ENCODE assay signal across 29 cellular contexts in the genomic region with DNA sequence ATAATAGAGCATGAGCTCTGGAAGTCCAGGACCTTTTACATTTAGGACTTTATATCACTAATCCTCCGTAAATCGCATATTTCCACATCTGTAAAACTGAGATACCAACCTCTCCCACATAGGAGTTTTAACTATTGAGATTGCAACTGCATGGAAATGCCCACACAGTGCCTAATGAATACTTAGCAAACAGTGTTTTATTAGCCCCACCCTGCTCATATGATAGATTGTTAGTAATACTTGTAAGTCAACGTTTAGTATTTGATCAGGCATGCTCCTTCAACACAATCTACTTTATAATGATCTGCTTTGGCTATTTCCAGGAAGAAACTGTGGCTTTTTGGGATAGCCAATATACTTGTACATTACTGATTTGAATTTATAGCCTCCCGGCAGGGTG. TPM values are rescaled to one million over a fixed set of nuclear protein-coding genes. Genes with fewer than 3 reads are reported as not detected.
A peak's percentile ranks its signal among the peaks of the same experiment; 100 is the strongest.
DNase-seq lines count a peak whose midpoint lies in the region; ATAC-seq, FAIRE-seq and TF ChIP-seq lines count a peak whose summit lies in the region.
"Had no signal": no experiment of that assay in that cellular context is flagged by ENCODE, and none has a peak within 500 bp of the region (broad histone marks: within the 10 kb centered on the region; RNA-seq: fewer than 3 reads in every experiment).

No MANE protein-coding gene starts in this region.

- peak; percentile 79 for FAIRE-seq in keratinocyte (lab: Jason Lieb, UNC)
- FAIRE-seq: frontal cortex had no signal

- H3K4me3 ChIP-seq in DND-41 (ENCODE audit: low read depth in 1 of 2, low read length in 2 of 2), result no peak overlapping the region
- H3K4me3 ChIP-seq in RWPE2 (ENCODE audit: severe bottlenecking), result no peak overlapping the region
- H3K4me3 ChIP-seq in keratinocyte (ENCODE audit: control insufficient read depth in 2 of 3, extremely low read depth in 1 of 3, insufficient read depth in 2 of 3, low read depth in 1 of 3, low read length in 3 of 3), result no peak overlapping the region
- H3K4me3 ChIP-seq: BLaER1, esophagus muscularis mucosa, sigmoid colon, upper lobe of left lung had no signal

- no peak overlapping the region for H3K27ac ChIP-seq in DND-41 (ENCODE audit: low read length)
- no peak overlapping the region for H3K27ac ChIP-seq in RWPE2 (ENCODE audit: poor library complexity, severe bottlenecking)
- H3K27ac ChIP-seq in keratinocyte (ENCODE audit: control insufficient read depth, insufficient read depth, low read length), result peak overlapping the region; percentile 20
- H3K27ac ChIP-seq: BLaER1, esophagus muscularis mucosa, sigmoid colon had no signal

- H3K4me1 ChIP-seq in DND-41 (ENCODE audit: insufficient read depth, low read length) (peaks cover 31% of the 10 kb centered on the region), RWPE2 (ENCODE audit: insufficient read depth, poor library complexity, severe bottlenecking) (peaks cover 65% of the 10 kb centered on the region), keratinocyte (ENCODE audit: control insufficient read depth, extremely low read depth, insufficient read depth, low read length) (peaks cover 64% of the 10 kb centered on the region)

- H3K36me3 ChIP-seq in DND-41 (ENCODE audit: insufficient read depth, low read length), result peaks cover 8% of the 10 kb centered on the region; the same call in 1 of the 2 replicates
- peaks cover 3% of the 10 kb centered on the region; the same call in 1 of the 2 replicates for H3K36me3 ChIP-seq in RWPE2 (ENCODE audit: low read depth)
- H3K36me3 ChIP-seq in keratinocyte (ENCODE audit: control insufficient read depth in 2 of 2, extremely low read depth in 1 of 2, insufficient read depth in 2 of 2, low read length in 2 of 2), result no peaks in the 10 kb centered on the region
- H3K36me3 ChIP-seq: esophagus muscularis mucosa, sigmoid colon, upper lobe of left lung had no signal

- no peak for ATAC-seq in DND-41 (ENCODE audit: insufficient read depth, low read depth)
- ATAC-seq in RWPE2 (ENCODE audit: low read depth), result peak; percentile 35; the same call in 2 of the 3 replicates
- no peak for ATAC-seq in HG03095 (IDR thresholded peaks at IDR 0.05; ENCODE audit: unreplicated experiment)
- ATAC-seq in Right ventricle myocardium inferior, result no peak
- ATAC-seq: activated CD4-positive, CD25-positive, alpha-beta regulatory T cell treated with anti-CD3 and anti-CD28 coated beads, Interleukin-2, amount 50 U/mL, for 24 hours; activated CD8-positive, alpha-beta T cell treated with anti-CD3 and anti-CD28 coated beads for 36 hours; activated naive CD8-positive, alpha-beta T cell treated with anti-CD3 and anti-CD28 coated beads, Interleukin-2, amount 50 U/mL, for 24 hours; left lobe of liver; stimulated activated naive CD8-positive, alpha-beta T cell treated with anti-CD3 and anti-CD28 coated beads, Interleukin-15, amount 100 ng/mL, for 72 hours had no signal

- no peaks in the 10 kb centered on the region for H3K27me3 ChIP-seq in DND-41 (ENCODE audit: insufficient read depth, low read length, poor library complexity)
- H3K27me3 ChIP-seq in RWPE2 (ENCODE audit: insufficient read depth, poor library complexity, severe bottlenecking), result no peaks in the 10 kb centered on the region
- no peaks in the 10 kb centered on the region for H3K27me3 ChIP-seq in keratinocyte (ENCODE audit: control insufficient read depth, extremely low read depth, insufficient read depth, low read length)
- H3K27me3 ChIP-seq: BLaER1, esophagus muscularis mucosa, sigmoid colon, upper lobe of left lung had no signal

- H3K9ac ChIP-seq in DND-41 (ENCODE audit: low read depth, low read length) (no peak overlapping the region), keratinocyte (ENCODE audit: control insufficient read depth, extremely low read depth, insufficient read depth, low read length) (peak overlapping the region; percentile 15)
- H3K9ac ChIP-seq: BLaER1 had no signal

- TF ChIP-seq CTCF in DND-41 (IDR thresholded peaks at IDR 0.05; ENCODE audit: borderline replicate concordance, extremely low read depth, low read length, poor library complexity, severe bottlenecking) (no peak), RWPE2 (IDR thresholded peaks at IDR 0.05; ENCODE audit: poor library complexity, severe bottlenecking) (no peak), keratinocyte (optimal IDR thresholded peaks at IDR 0.05 in 1 of 3, IDR thresholded peaks at IDR 0.05 in 1 of 3, conservative IDR thresholded peaks at IDR 0.05 in 1 of 3; ENCODE audit: extremely low read depth in 1 of 3, insufficient read depth in 2 of 3, low read length in 3 of 3) (no peak)

- dilution Hi-C loops in keratinocyte (cut with MboI; ENCODE audit: extremely low pct_ligation_motif_present, low sequenced_read_pairs), result no loop called here

- H3K4me2 ChIP-seq in DND-41 (ENCODE audit: insufficient read depth, low read length) (0 out of 2 replicates have a peak overlapping the region, but pooled peaks have one; percentile 0), keratinocyte (ENCODE audit: control insufficient read depth, extremely low read depth, insufficient read depth, low read depth, low read length) (peak overlapping the region; percentile 10)
- H3K4me2 ChIP-seq: BLaER1 had no signal

- intact Hi-C loops in Right ventricle myocardium inferior (cut with DNase I), result no loop called here

- no peaks in the 10 kb centered on the region for H3K9me1 ChIP-seq in keratinocyte (ENCODE audit: control insufficient read depth, extremely low read depth, insufficient read depth, low read length)

- H3K9me3 ChIP-seq in DND-41 (ENCODE audit: insufficient read depth, low read length, severe bottlenecking) (no peaks in the 10 kb centered on the region), RWPE2 (ENCODE audit: severe bottlenecking) (no peaks in the 10 kb centered on the region), keratinocyte (ENCODE audit: control insufficient read depth, low read depth, low read length) (no peaks in the 10 kb centered on the region)
- H3K9me3 ChIP-seq: BLaER1, esophagus muscularis mucosa, sigmoid colon, upper lobe of left lung had no signal

- peaks cover 100% of the 10 kb centered on the region for H3K79me2 ChIP-seq in DND-41 (ENCODE audit: insufficient read depth, low read length)
- H3K79me2 ChIP-seq in keratinocyte (ENCODE audit: control insufficient read depth, insufficient read depth, low read length), result peaks cover 93% of the 10 kb centered on the region

- H4K20me1 ChIP-seq in DND-41 (ENCODE audit: insufficient read depth, low read length) (peaks cover 78% of the 10 kb centered on the region), keratinocyte (ENCODE audit: control insufficient read depth, extremely low read depth, insufficient read depth, low read length) (peaks cover 5% of the 10 kb centered on the region)

- no peak for DNase-seq in DND-41
- DNase-seq in RWPE2 (ENCODE audit: low spot score), result no peak
- DNase-seq in keratinocyte (ENCODE audit: low read depth, low spot score), result no peak
- peak; percentile 33 for DNase-seq in renal cortical epithelial cell (ENCODE audit: low read depth)
- no peak for DNase-seq in activated CD4-positive, alpha-beta T cell treated with anti-CD3 and anti-CD28 coated beads, Interleukin-2, amount 50 U/mL, for 1 hour
- no peak for DNase-seq in NCI-H2029 treated with DMSO at 0.1 percent for 48 hours (lab: John Stamatoyannopoulos, UW)
- DNase-seq in Right ventricle myocardium inferior (ENCODE audit: missing footprints), result no peak
- DNase-seq: activated CD8-positive, alpha-beta T cell treated with anti-CD3 and anti-CD28 coated beads for 36 hours; activated effector memory CD4-positive, alpha-beta T cell treated with anti-CD3 and anti-CD28 coated beads, Interleukin-2, amount 50 U/mL, for 16 hours; activated naive CD8-positive, alpha-beta T cell treated with anti-CD3 and anti-CD28 coated beads, Interleukin-2, amount 50 U/mL, for 24 hours; activated T-cell treated with anti-CD3 and anti-CD28 coated beads for 4 hours; effector CD8-positive, alpha-beta T cell; HCEC 1CT; hippocampal formation; immature natural killer cell; NCI-H146; NCI-H2171 treated with DMSO at 0.1 percent for 48 hours; NCI-H526; sigmoid colon; stimulated activated CD4-positive, alpha-beta T cell treated with anti-CD3 and anti-CD28 coated beads, Interleukin-15, amount 100 ng/mL, for 24 hours; stimulated activated naive CD8-positive, alpha-beta T cell treated with anti-CD3 and anti-CD28 coated beads, Interleukin-15, amount 100 ng/mL, for 72 hours; T-helper 1 cell; upper lobe of left lung had no signal

- no peak overlapping the region for H2AFZ ChIP-seq in DND-41 (ENCODE audit: low read depth, low read length)
- no peak overlapping the region for H2AFZ ChIP-seq in keratinocyte (ENCODE audit: control insufficient read depth, low read length)

RNA-seq across cellular contexts. Expression of a gene that starts 8.5 kb away (rescaled TPM):
- polyA plus RNA-seq in keratinocyte, result 17.6 to 30.7 TPM (median 24.3 TPM) in 3 replicates
- polyA plus RNA-seq in keratinocyte (2011; ENCODE audit: low read depth), result 30.8 TPM
- polyA plus RNA-seq in keratinocyte (2011; cell fraction: cytosol; rRNA removed), result 15.8 and 27.3 TPM in 2 replicates
- 25.9 and 31.7 TPM in 2 replicates for polyA plus RNA-seq in keratinocyte (2011; cell fraction: nucleus; rRNA removed)
- polyA plus RNA-seq in keratinocyte (2012; ENCODE audit: low replicate concordance), result 16.3 and 23.7 TPM in 2 replicates
- polyA minus RNA-seq in keratinocyte, result 19.2 to 106 TPM (median 63.8 TPM) in 3 replicates
- 34.1 TPM for polyA minus RNA-seq in keratinocyte (2011; cell fraction: cytosol; rRNA and poly(A)+ RNA removed)
- 60.1 and 141 TPM in 2 replicates for polyA minus RNA-seq in keratinocyte (2011; cell fraction: nucleus; rRNA and poly(A)+ RNA removed)
- 26.7 and 51.9 TPM in 2 replicates for total RNA-seq in renal cortical epithelial cell
- total RNA-seq in Right ventricle myocardium inferior, result 20.0 TPM
